Comparison of ENCODE assay signal across 16 cellular contexts in genomic region chr6:118745156-118745555, GRCh38.
A peak's percentile ranks its signal among the peaks of the same experiment; 100 is the strongest.
DNase-seq lines count a peak whose midpoint lies in the region; ATAC-seq, FAIRE-seq and TF ChIP-seq lines count a peak whose summit lies in the region.
"Had no signal": no experiment of that assay in that cellular context is flagged by ENCODE, and none has a peak within 500 bp of the region (broad histone marks: within the 10 kb centered on the region; RNA-seq: fewer than 3 reads in every experiment).

No MANE protein-coding gene starts in this region.

- intact Hi-C loops in CD14-positive monocyte (cut with micrococcal nuclease), result no loop called here
- intact Hi-C loops in psoas muscle (cut with DNase I), result loop anchor here (5.0 kb wide), 2 partner anchors 38 to 78 kb away; no protein-coding TSS in a partner anchor
- intact Hi-C loops in natural killer cell (cut with micrococcal nuclease), result no loop called here

- H3K4me3 ChIP-seq in astrocyte (ENCODE audit: insufficient read depth, low read depth, low read length) (no peak overlapping the region), psoas muscle (no peak overlapping the region)
- H3K4me3 ChIP-seq: BLaER1 had no signal

- H3K27me3 ChIP-seq in astrocyte (ENCODE audit: insufficient read depth, low read length), result no peaks in the 10 kb centered on the region
- H3K27me3 ChIP-seq in psoas muscle (ENCODE audit: insufficient read depth in 3 of 3, low read length in 2 of 3), result no peaks in the 10 kb centered on the region
- H3K27me3 ChIP-seq: BLaER1 had no signal

- peaks cover 2 to 6% of the 10 kb centered on the region in 2 donors for H3K36me3 Mint-ChIP-seq in CD14-positive monocyte
- H3K36me3 Mint-ChIP-seq in astrocyte (ENCODE audit: low read depth, unreplicated experiment), result no peaks in the 10 kb centered on the region
- H3K36me3 Mint-ChIP-seq in memory B cell, result no peaks in the 10 kb centered on the region
- H3K36me3 Mint-ChIP-seq in natural killer cell, result no peaks in the 10 kb centered on the region
- H3K36me3 Mint-ChIP-seq: CD4-positive, CD25-positive, alpha-beta regulatory T cell had no signal

- H3K4me1 Mint-ChIP-seq in CD14-positive monocyte (peaks cover 58% of the 10 kb centered on the region), astrocyte (ENCODE audit: low read depth, unreplicated experiment) (peaks cover 18% of the 10 kb centered on the region), memory B cell (peaks cover 36% of the 10 kb centered on the region), natural killer cell (peaks cover 0 to 12% of the 10 kb centered on the region in 2 donors)

- H3K9me3 Mint-ChIP-seq in CD14-positive monocyte, result peaks cover 0 to 4% (median 2%) of the 10 kb centered on the region in 7 donors
- H3K9me3 Mint-ChIP-seq in astrocyte (ENCODE audit: unreplicated experiment), result no peaks in the 10 kb centered on the region
- no peaks in the 10 kb centered on the region for H3K9me3 Mint-ChIP-seq in memory B cell
- no peaks in the 10 kb centered on the region for H3K9me3 Mint-ChIP-seq in natural killer cell
- H3K9me3 Mint-ChIP-seq: CD4-positive, CD25-positive, alpha-beta regulatory T cell had no signal

- H4K20me1 ChIP-seq in astrocyte (ENCODE audit: insufficient read depth, low read length), result no peaks in the 10 kb centered on the region
- H4K20me1 ChIP-seq: BLaER1 had no signal

- DNase-seq in CD14-positive monocyte (ENCODE audit: low spot score) (no peak), astrocyte (ENCODE audit: low read depth) (no peak), memory B cell (ENCODE audit: low spot score in 2 of 2) (no peak), psoas muscle (no peak), NCI-H345 (lab: John Stamatoyannopoulos, UW) (no peak), natural killer cell (no peak), OCI-M2 (lab: John Stamatoyannopoulos, UW; ENCODE audit: unreplicated experiment) (no peak), T1000 (lab: John Stamatoyannopoulos, UW) (no peak)
- DNase-seq: 8988T; AML-193; Calu3; CD4-positive, CD25-positive, alpha-beta regulatory T cell had no signal

- 82 to 95% (median 91%) methylated on average over 7 of the region's 7 CpGs for WGBS in psoas muscle, 3 donors

- H3K4me1 ChIP-seq in astrocyte (ENCODE audit: insufficient read depth, low read length) (peaks cover 25% of the 10 kb centered on the region), psoas muscle (peaks cover 50% of the 10 kb centered on the region)

- H3K79me2 ChIP-seq in astrocyte (ENCODE audit: insufficient read depth, low read length), result no peaks in the 10 kb centered on the region

- no peak overlapping the region for H3K4me3 Mint-ChIP-seq in CD14-positive monocyte
- no peak overlapping the region for H3K4me3 Mint-ChIP-seq in astrocyte (ENCODE audit: unreplicated experiment)
- peak overlapping the region; percentile 9 for H3K4me3 Mint-ChIP-seq in memory B cell
- H3K4me3 Mint-ChIP-seq in natural killer cell, result no peak overlapping the region
- H3K4me3 Mint-ChIP-seq: CD4-positive, CD25-positive, alpha-beta regulatory T cell had no signal

- no peak overlapping the region for H3K4me2 ChIP-seq in astrocyte (ENCODE audit: low read length)
- H3K4me2 ChIP-seq: BLaER1 had no signal

- H3K27me3 Mint-ChIP-seq in CD14-positive monocyte (ENCODE audit: low read depth in 3 of 3), result no peaks in the 10 kb centered on the region
- H3K27me3 Mint-ChIP-seq in astrocyte (ENCODE audit: low read depth, unreplicated experiment), result no peaks in the 10 kb centered on the region
- H3K27me3 Mint-ChIP-seq in memory B cell, result peaks cover 3% of the 10 kb centered on the region
- H3K27me3 Mint-ChIP-seq in natural killer cell (ENCODE audit: low read depth in 2 of 2), result peaks cover 7 to 13% of the 10 kb centered on the region in 2 donors
- H3K27me3 Mint-ChIP-seq: CD4-positive, CD25-positive, alpha-beta regulatory T cell had no signal

- H2AFZ ChIP-seq in astrocyte (ENCODE audit: low read depth, low read length), result no peak overlapping the region

- FAIRE-seq in astrocyte (lab: Jason Lieb, UNC), result no peak
- FAIRE-seq: H54 had no signal

- H3K9ac ChIP-seq in astrocyte (ENCODE audit: low read length), result no peak overlapping the region
- H3K9ac ChIP-seq: BLaER1 had no signal

- H3K36me3 ChIP-seq in astrocyte (ENCODE audit: insufficient read depth, low read length) (no peaks in the 10 kb centered on the region), psoas muscle (ENCODE audit: insufficient read depth in 1 of 2, low read depth in 1 of 2) (no peaks in the 10 kb centered on the region)
- H3K36me3 ChIP-seq: BLaER1 had no signal

- peak overlapping the region; percentile 90 to 97 (median 93) for H3K27ac Mint-ChIP-seq in CD14-positive monocyte
- no peak overlapping the region for H3K27ac Mint-ChIP-seq in astrocyte (ENCODE audit: unreplicated experiment)
- H3K27ac Mint-ChIP-seq in memory B cell, result no peak overlapping the region
- H3K27ac Mint-ChIP-seq in natural killer cell, result no peak overlapping the region

- TF ChIP-seq CTCF in CD14-positive monocyte (IDR thresholded peaks at IDR 0.05) (no peak), astrocyte (IDR thresholded peaks at IDR 0.05; ENCODE audit: insufficient read depth, low read depth, low read length) (no peak), psoas muscle (IDR thresholded peaks at IDR 0.05) (no peak), natural killer cell (IDR thresholded peaks at IDR 0.05) (no peak)

- H3K9me3 ChIP-seq in astrocyte (ENCODE audit: insufficient read depth, low read depth, low read length) (no peaks in the 10 kb centered on the region), psoas muscle (no peaks in the 10 kb centered on the region)
- H3K9me3 ChIP-seq: BLaER1 had no signal

- no peak for ATAC-seq in memory B cell (ENCODE audit: low read depth)
- no peak for ATAC-seq in psoas muscle
- ATAC-seq in natural killer cell, result no peak
- ATAC-seq: HCT116 had no signal

- H3K27ac ChIP-seq in astrocyte (ENCODE audit: low read depth, low read length), result peak overlapping the region; percentile 33
- peak overlapping the region; percentile 81 for H3K27ac ChIP-seq in psoas muscle
- H3K27ac ChIP-seq: BLaER1, HL-60 had no signal

Comparison
In these comparisons a context has a peak if more than half of its experiments do, and no peak if none do; other contexts are left out.
1. H3K27ac Mint-ChIP-seq: peak in CD14-positive monocyte (7 of 7); none in astrocyte (single experiment), memory B cell (single experiment) and natural killer cell (0 of 2).
2. intact Hi-C loops: an anchor here in psoas muscle (5.0 kb wide); none called in CD14-positive monocyte and natural killer cell.